Comparison of ENCODE assay signal across 8 cellular contexts in the genomic region with DNA sequence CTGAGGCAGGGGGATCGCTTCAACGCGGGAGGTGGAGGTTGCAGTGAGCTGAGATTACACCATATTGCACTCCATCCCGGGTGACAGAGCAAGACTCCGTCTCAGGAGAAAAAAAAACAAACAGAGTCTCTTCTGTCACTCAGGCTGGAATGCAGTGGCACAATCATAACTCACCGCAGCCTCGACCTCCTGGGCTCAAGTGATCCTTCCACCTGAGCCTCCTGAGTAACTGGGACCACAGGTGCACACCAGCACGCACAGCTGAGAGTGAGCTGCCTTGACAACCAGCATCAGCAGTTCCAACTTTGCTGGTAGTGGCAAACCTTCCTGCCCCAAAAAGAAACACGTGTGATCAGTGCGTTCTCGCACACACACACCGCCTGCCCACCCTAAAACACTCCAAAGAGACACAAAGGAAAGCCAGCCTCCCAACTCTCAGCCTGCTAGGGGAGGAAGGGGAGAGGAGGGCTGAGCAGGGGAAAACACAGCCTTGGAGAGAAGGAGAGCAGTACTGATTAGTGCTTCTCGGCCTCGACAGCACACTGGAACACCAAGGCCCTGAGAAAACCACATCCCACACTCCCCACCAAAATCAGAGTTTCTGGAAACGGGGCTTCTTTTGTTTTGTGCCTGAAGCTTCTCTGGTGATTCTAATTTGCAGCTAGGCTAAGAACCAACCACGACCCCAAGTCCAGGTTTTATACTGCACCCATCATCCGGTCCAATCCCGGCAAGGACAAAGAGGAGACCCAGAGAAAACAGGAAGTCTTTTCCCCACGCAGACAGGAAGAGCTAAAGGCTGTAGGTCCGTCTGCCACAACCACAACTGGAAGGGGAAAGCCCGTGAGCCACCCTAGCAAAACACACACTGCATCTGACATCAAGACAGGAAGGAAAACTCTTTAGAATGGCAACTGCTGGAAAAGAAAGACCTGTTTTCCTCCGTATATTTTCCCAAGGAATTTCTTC. TPM values are rescaled to one million over a fixed set of nuclear protein-coding genes. Genes with fewer than 3 reads are reported as not detected.
DNase-seq lines count a peak whose midpoint lies in the region; ATAC-seq and TF ChIP-seq lines count a peak whose summit lies in the region.

No MANE protein-coding gene starts in this region.

- H3K4me2 ChIP-seq in skeletal muscle satellite cell (ENCODE audit: low read length): peak overlapping the region; percentile 84

- DNase-seq in COLO829 (ENCODE audit: low spot score): peak; percentile 35
- peak; percentile 84 for DNase-seq in M059J (ENCODE audit: low read depth)
- peak in 1 of 2 donors; percentile 84 for DNase-seq in cardiac muscle cell (ENCODE audit: low read depth in 1 of 2, low spot score in 1 of 2)
- no peak for DNase-seq in DMS114 treated with DMSO at 0.1 percent for 48 hours (lab: John Stamatoyannopoulos, UW; ENCODE audit: unreplicated experiment)
- DNase-seq in NCI-H2029 treated with DMSO at 0.1 percent for 48 hours (lab: John Stamatoyannopoulos, UW): no peak
- DNase-seq in T1000 (lab: John Stamatoyannopoulos, UW): no peak

- H3K27me3 ChIP-seq in cardiac muscle cell (no peaks in the 10 kb centered on the region), skeletal muscle satellite cell (ENCODE audit: control insufficient read depth, insufficient read depth, low read length) (no peaks in the 10 kb centered on the region)

- peak; percentile 86 for ATAC-seq in activated T-helper 17 cell treated with anti-CD3 and anti-CD28 coated beads, Interleukin-2, amount 50 U/mL, for 72 hours (replicated peaks)

- H3K9me3 ChIP-seq in cardiac muscle cell (ENCODE audit: low read depth) (no peaks in the 10 kb centered on the region), skeletal muscle satellite cell (replicated peaks; ENCODE audit: low read length) (no peaks in the 10 kb centered on the region)

- H3K4me3 ChIP-seq in cardiac muscle cell: no peak overlapping the region
- H3K4me3 ChIP-seq in skeletal muscle satellite cell (ENCODE audit: low read length): peak overlapping the region; percentile 53

- H3K36me3 ChIP-seq in cardiac muscle cell: no peaks in the 10 kb centered on the region
- H3K36me3 ChIP-seq in skeletal muscle satellite cell (ENCODE audit: insufficient read depth, low read length): peaks cover 4% of the 10 kb centered on the region

- H3K36me3 Mint-ChIP-seq in activated T-helper 17 cell treated with anti-CD3 and anti-CD28 coated beads, Interleukin-2, amount 50 U/mL, for 72 hours (ENCODE audit: low read depth): peaks cover 14% of the 10 kb centered on the region

- no peak for TF ChIP-seq CTCF in cardiac muscle cell (IDR thresholded peaks at IDR 0.05; ENCODE audit: low read depth, low read length)

- H3K9me3 Mint-ChIP-seq in activated T-helper 17 cell treated with anti-CD3 and anti-CD28 coated beads, Interleukin-2, amount 50 U/mL, for 72 hours: no peaks in the 10 kb centered on the region

- H3K4me1 Mint-ChIP-seq in activated T-helper 17 cell treated with anti-CD3 and anti-CD28 coated beads, Interleukin-2, amount 50 U/mL, for 72 hours: peaks cover 21% of the 10 kb centered on the region

- no peaks in the 10 kb centered on the region for H3K27me3 Mint-ChIP-seq in activated T-helper 17 cell treated with anti-CD3 and anti-CD28 coated beads, Interleukin-2, amount 50 U/mL, for 72 hours

- peak overlapping the region; percentile 89 for H3K27ac Mint-ChIP-seq in activated T-helper 17 cell treated with anti-CD3 and anti-CD28 coated beads, Interleukin-2, amount 50 U/mL, for 72 hours

- peak overlapping the region; percentile 80 for H3K4me3 Mint-ChIP-seq in activated T-helper 17 cell treated with anti-CD3 and anti-CD28 coated beads, Interleukin-2, amount 50 U/mL, for 72 hours

- H3K4me1 ChIP-seq in cardiac muscle cell (ENCODE audit: low read depth): peaks cover 33% of the 10 kb centered on the region
- H3K4me1 ChIP-seq in skeletal muscle satellite cell (ENCODE audit: control insufficient read depth, insufficient read depth, low read length): peaks cover 48% of the 10 kb centered on the region

- peak overlapping the region; percentile 92 for H3K27ac ChIP-seq in cardiac muscle cell

- H3K9ac ChIP-seq in skeletal muscle satellite cell (ENCODE audit: low read depth, low read length): peak overlapping the region; percentile 79

RNA-seq across cellular contexts. Expression of gene ZCCHC14, which starts 28.8 kb away (rescaled TPM):
- 3.4 and 7.8 TPM in 2 replicates for total RNA-seq in M059J (2014; rRNA removed; shearing (Covaris generic))
- total RNA-seq in activated T-helper 17 cell treated with anti-CD3 and anti-CD28 coated beads, Interleukin-2, amount 50 U/mL, for 72 hours: 1 to 10 TPM; 3.0 to 5.2 TPM
- 10.7 and 23.2 TPM in 2 replicates for total RNA-seq in cardiac muscle cell
- polyA plus RNA-seq in cardiac muscle cell: 7.9 and 8.2 TPM in 2 replicates
- total RNA-seq in skeletal muscle satellite cell (2012; rRNA removed): 5.7 and 12.2 TPM in 2 replicates

Comparison
In these comparisons a context has a peak if more than half of its experiments do, and no peak if none do; other contexts are left out.
1. DNase-seq: peak in COLO829 (single experiment) and M059J (single experiment); none in DMS114 treated with DMSO at 0.1 percent for 48 hours (single experiment), NCI-H2029 treated with DMSO at 0.1 percent for 48 hours (single experiment) and T1000 (single experiment).